In genomic region chr3:129261850-129262249, GRCh38 we compare ENCODE assay signal across 1 cellular context.
TF ChIP-seq lines count a peak whose summit lies in the region.

No MANE protein-coding gene starts in this region.

TF ChIP-seq in GM12878, 131 proteins besides CTCF, POLR2A, EP300 and RAD21:
- no peak for TF ChIP-seq ZNF207 (IDR thresholded peaks at IDR 0.05; ENCODE audit: borderline replicate concordance)
- TF ChIP-seq SPI1 (IDR thresholded peaks at IDR 0.05; ENCODE audit: borderline replicate concordance, insufficient read depth, low read depth, low read length) = no peak
- TF ChIP-seq HSF1 (IDR thresholded peaks at IDR 0.05; ENCODE audit: low read depth, low read length) = no peak
- peak; percentile 41; the same call in 1 of the 3 replicates for TF ChIP-seq POU2F2 (IDR thresholded peaks at IDR 0.05; ENCODE audit: borderline replicate concordance, low read depth, low read length)
- no peak for TF ChIP-seq MTA3 (IDR thresholded peaks at IDR 0.05; ENCODE audit: borderline replicate concordance, low read length)
